9 cellular contexts compared by ENCODE assay signal in genomic region chr17:9402590-9403199, GRCh38.
DNase-seq lines count a peak whose midpoint lies in the region; ATAC-seq and TF ChIP-seq lines count a peak whose summit lies in the region.
"Had no signal": no experiment of that assay in that cellular context is flagged by ENCODE, and none has a peak within 500 bp of the region (broad histone marks: within the 10 kb centered on the region; RNA-seq: fewer than 3 reads in every experiment).

No MANE protein-coding gene starts in this region.

- H3K79me2 ChIP-seq in Loucy (ENCODE audit: insufficient read depth, low read length) = no peaks in the 10 kb centered on the region

- H4K20me1 ChIP-seq in Loucy (ENCODE audit: insufficient read depth, low read length, poor library complexity, severe bottlenecking) = no peaks in the 10 kb centered on the region

- no peak overlapping the region for H3K4me3 ChIP-seq in Loucy (ENCODE audit: low read length, poor library complexity, severe bottlenecking)
- H3K4me3 ChIP-seq: pancreas had no signal

- ATAC-seq in GM21515 (IDR thresholded peaks at IDR 0.05; ENCODE audit: unreplicated experiment) = no peak
- ATAC-seq in GM18861 (IDR thresholded peaks at IDR 0.05; ENCODE audit: unreplicated experiment) = no peak

- H3K9ac ChIP-seq in Loucy (ENCODE audit: low read depth, low read length, poor library complexity, severe bottlenecking) = no peak overlapping the region

- H3K9me2 ChIP-seq in Loucy (replicated peaks; ENCODE audit: low read depth, low read length) = no peaks in the 10 kb centered on the region

- no peak overlapping the region for H2AFZ ChIP-seq in Loucy (ENCODE audit: low read length)

- no peak overlapping the region for H3K4me2 ChIP-seq in Loucy (ENCODE audit: low read depth, low read length, poor library complexity, severe bottlenecking)

- H3K4me1 ChIP-seq in Loucy (ENCODE audit: insufficient read depth, low read length, poor library complexity, severe bottlenecking) = no peaks in the 10 kb centered on the region
- H3K4me1 ChIP-seq: pancreas had no signal

- no peaks in the 10 kb centered on the region for H3K9me3 ChIP-seq in Loucy (ENCODE audit: insufficient read depth, low read depth, low read length)
- H3K9me3 ChIP-seq: pancreas had no signal

- no peaks in the 10 kb centered on the region for H3K36me3 ChIP-seq in Loucy (ENCODE audit: insufficient read depth, low read length)
- H3K36me3 ChIP-seq: pancreas had no signal

- DNase-seq in NCI-H2227 (lab: John Stamatoyannopoulos, UW; ENCODE audit: unreplicated experiment) (peak; percentile 8), NCI-H2227 treated with DMSO at 0.1 percent for 48 hours (lab: John Stamatoyannopoulos, UW) (no peak), iPS-NIHi11 (ENCODE audit: low spot score) (peak; percentile 63)
- DNase-seq in activated CD4-positive, alpha-beta T cell treated with anti-CD3 and anti-CD28 coated beads, Interleukin-2, amount 50 U/mL, for 48 hours = peak; percentile 53 to 62
- no peak for DNase-seq in activated effector memory CD4-positive, alpha-beta T cell treated with Interleukin-2 at 50 U/mL for 16 hours
- DNase-seq: pancreas had no signal

- H3K27me3 ChIP-seq in Loucy (ENCODE audit: insufficient read depth, low read length, poor library complexity, severe bottlenecking) = no peaks in the 10 kb centered on the region
- H3K27me3 ChIP-seq: pancreas had no signal

- peak; percentile 81 for TF ChIP-seq CTCF in Loucy (conservative IDR thresholded peaks at IDR 0.05; ENCODE audit: low read length)

- no peaks in the 10 kb centered on the region for H3F3A ChIP-seq in Loucy (ENCODE audit: low read depth)

Comparison
In these comparisons a context has a peak if more than half of its experiments do, and no peak if none do; other contexts are left out.
1. DNase-seq: peak in NCI-H2227 (single experiment), activated CD4-positive, alpha-beta T cell treated with anti-CD3 and anti-CD28 coated beads, Interleukin-2, amount 50 U/mL, for 48 hours (2 of 2) and iPS-NIHi11 (single experiment); none in NCI-H2227 treated with DMSO at 0.1 percent for 48 hours (single experiment) and activated effector memory CD4-positive, alpha-beta T cell treated with Interleukin-2 at 50 U/mL for 16 hours (single experiment).